ENCODE assay signal across 8 cellular contexts in genomic region chr18:45342653-45343052, GRCh38.
"Had no signal": no experiment of that assay in that cellular context is flagged by ENCODE, and none has a peak within 500 bp of the region (broad histone marks: within the 10 kb centered on the region; RNA-seq: fewer than 3 reads in every experiment).

No MANE protein-coding gene starts in this region.

- H3K9me3 Mint-ChIP-seq: H9, IgD-negative memory B cell had no signal

- H3K4me3 Mint-ChIP-seq: GM23338, H9, IgD-negative memory B cell had no signal

- DNase-seq: H9, HCEC 1CT, KBM-7 had no signal

- ATAC-seq: GM23338 had no signal

- H3K4me3 ChIP-seq: GM23338 had no signal

- H3K27ac Mint-ChIP-seq: H9, IgD-negative memory B cell had no signal

- FAIRE-seq: H1, H54, HTR-8/SVneo had no signal
